Comparison of ENCODE assay signal across 20 cellular contexts in the genomic region with DNA sequence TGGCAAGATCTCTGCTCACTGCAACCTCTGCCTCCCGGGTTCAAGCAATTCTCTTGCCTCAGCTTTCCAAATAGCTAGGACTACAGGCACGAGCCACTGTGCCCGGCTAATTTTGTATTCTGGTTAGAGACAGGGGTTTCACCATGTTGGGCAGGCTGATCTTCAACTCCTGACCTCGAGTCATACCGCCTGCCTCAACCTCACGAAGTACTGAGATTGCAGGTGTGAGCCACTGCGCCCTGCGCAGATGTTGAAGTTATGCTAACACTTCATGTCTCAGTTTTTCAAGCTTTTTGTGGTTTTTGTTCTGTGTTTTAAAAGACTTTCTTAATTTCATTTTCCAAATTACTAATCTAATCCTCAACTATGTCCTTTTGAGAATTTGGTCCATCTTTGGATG.
"Had no signal": no experiment of that assay in that cellular context is flagged by ENCODE, and none has a peak within 500 bp of the region (broad histone marks: within the 10 kb centered on the region; RNA-seq: fewer than 3 reads in every experiment).

No MANE protein-coding gene starts in this region.

- DNase-seq: MV-4-11, NCI-H1048, NCI-H1105, NCI-H1417, NCI-H146, NCI-H1694 treated with DMSO at 0.1 percent for 48 hours, NCI-H1930, NCI-H2081, NCI-H2107, NCI-H2227 treated with DMSO at 0.1 percent for 48 hours, NCI-H524, NCI-H526 treated with DMSO at 0.1 percent for 48 hours, NCI-H748 treated with DMSO at 0.1 percent for 48 hours, Right ventricle myocardium superior, RPMI8226, SIG-M5 had no signal

- H3K4me1 ChIP-seq: SJSA1 had no signal

- H3K9me3 ChIP-seq: SJSA1 had no signal

- H3K36me3 ChIP-seq: SJSA1 had no signal

- H3K27me3 ChIP-seq: SJSA1 had no signal

- H3K27ac ChIP-seq: HL-60, SJSA1, SK-N-MC had no signal

- ATAC-seq: K562 had no signal

- H3K4me3 ChIP-seq: K562, SJSA1, SK-N-MC had no signal
